ENCODE assay signal across 24 cellular contexts in genomic region chr2:58965602-58966001, GRCh38.
"Had no signal": no experiment of that assay in that cellular context is flagged by ENCODE, and none has a peak within 500 bp of the region (broad histone marks: within the 10 kb centered on the region; RNA-seq: fewer than 3 reads in every experiment).

No MANE protein-coding gene starts in this region.

- H3K36me3 Mint-ChIP-seq: IgD-negative memory B cell had no signal

- H3K9ac ChIP-seq: KMS-11, SK-N-SH had no signal

- H3K4me3 ChIP-seq: K562 had no signal

- H3K27ac Mint-ChIP-seq: IgD-negative memory B cell had no signal

- H3K4me3 Mint-ChIP-seq: IgD-negative memory B cell had no signal

- H3K27ac ChIP-seq: KMS-11, RWPE1 had no signal

- H3K27me3 Mint-ChIP-seq: IgD-negative memory B cell had no signal

- H3K4me2 ChIP-seq: KMS-11, SK-N-SH had no signal

- ATAC-seq: K562, Panc1, PC-3 had no signal

- H3K4me1 Mint-ChIP-seq: IgD-negative memory B cell had no signal

- H3K9me3 Mint-ChIP-seq: IgD-negative memory B cell had no signal

- DNase-seq: Kasumi-1; MM.1S; MV-4-11; NCI-H1048; NCI-H1105; NCI-H1417; NCI-H1436 treated with DMSO at 0.1 percent for 48 hours; NCI-H187; NCI-H2029; NCI-H2081 treated with DMSO at 0.1 percent for 48 hours; NCI-H2227 treated with DMSO at 0.1 percent for 48 hours; NCI-H526 treated with DMSO at 0.1 percent for 48 hours; NCI-H748 treated with DMSO at 0.1 percent for 48 hours; NK-92 treated with Interleukin-12 subunit alpha and Interleukin-12 subunit beta, amount 100 ng/mL, for 24 hours; PC-3; SHP77; SK-N-SH; SW 1271; T-helper 1 cell had no signal

- H3K9me3 ChIP-seq: SK-N-SH had no signal
